Comparison of ENCODE assay signal across 11 cellular contexts in the genomic region with DNA sequence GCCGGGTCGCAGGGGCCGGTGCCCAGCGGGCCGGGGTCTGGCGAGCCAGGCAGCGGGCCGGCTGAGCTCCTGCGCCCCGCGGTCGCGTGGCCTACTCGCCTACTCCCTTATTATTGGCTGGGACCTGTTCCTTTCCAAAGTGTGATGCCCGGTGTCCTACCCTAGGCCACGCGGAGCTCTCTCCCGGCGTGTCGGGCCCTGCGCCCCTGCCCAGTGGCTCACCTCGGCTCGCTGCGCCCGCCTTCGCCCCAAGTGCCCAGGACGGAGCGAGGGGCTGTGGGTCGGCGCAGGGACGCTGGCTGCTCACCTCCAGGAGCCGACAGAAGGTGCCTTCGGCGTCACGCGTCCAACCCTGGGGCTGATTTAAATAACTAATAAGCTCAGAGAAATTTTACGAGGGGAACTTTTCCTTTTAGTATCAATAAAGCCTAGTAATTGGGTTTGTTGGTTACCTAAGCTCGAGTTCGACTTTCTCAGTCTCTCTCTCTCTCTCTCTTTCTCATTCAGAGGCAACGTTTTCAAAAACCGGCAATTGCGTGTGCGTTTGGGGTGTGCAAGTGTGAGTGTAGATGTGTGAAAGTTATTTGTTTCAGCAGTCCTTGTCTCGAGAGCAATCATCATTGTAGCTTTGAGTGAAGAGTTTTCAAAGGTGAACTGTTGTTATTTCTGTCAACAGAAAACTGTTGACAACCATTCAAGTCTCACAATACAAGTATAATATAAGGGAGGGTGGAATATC. TPM values are rescaled to one million over a fixed set of nuclear protein-coding genes. Genes with fewer than 3 reads are reported as not detected.
DNase-seq lines count a peak whose midpoint lies in the region; ATAC-seq lines count a peak whose summit lies in the region.
"Had no signal": no experiment of that assay in that cellular context is flagged by ENCODE, and none has a peak within 500 bp of the region (broad histone marks: within the 10 kb centered on the region; RNA-seq: fewer than 3 reads in every experiment).

No MANE protein-coding gene starts in this region.

- peaks cover 34% of the 10 kb centered on the region for H3K4me1 Mint-ChIP-seq in activated T-cell treated with anti-CD3 and anti-CD28 coated beads, Interleukin-2, amount 50 U/mL, for 24 hours (ENCODE audit: low read depth)
- H3K4me1 Mint-ChIP-seq in activated T-cell treated with anti-CD3 and anti-CD28 coated beads, Interleukin-2, amount 50 U/mL, for 4 hours (ENCODE audit: low read depth) = peaks cover 15% of the 10 kb centered on the region

- no peaks in the 10 kb centered on the region for H3K36me3 Mint-ChIP-seq in activated T-cell treated with anti-CD3 and anti-CD28 coated beads, Interleukin-2, amount 50 U/mL, for 24 hours (ENCODE audit: low read depth)
- H3K36me3 Mint-ChIP-seq in activated T-cell treated with anti-CD3 and anti-CD28 coated beads, Interleukin-2, amount 50 U/mL, for 4 hours (ENCODE audit: insufficient read depth) = no peaks in the 10 kb centered on the region

- no peak overlapping the region for H3K9ac ChIP-seq in subcutaneous abdominal adipose tissue (ENCODE audit: low read length in 5 of 5)

- no peak for DNase-seq in activated T-cell treated with anti-CD3 and anti-CD28 coated beads, Interleukin-2, amount 50 U/mL, for 24 hours
- no peak for DNase-seq in activated T-cell treated with anti-CD3 and anti-CD28 coated beads, Interleukin-2, amount 50 U/mL, for 4 hours
- peak; percentile 34 for DNase-seq in left kidney (ENCODE audit: low read depth, low spot score)
- DNase-seq in SIG-M5 treated with dmso at 0.1 percent for 504 hours (lab: John Stamatoyannopoulos, UW; ENCODE audit: unreplicated experiment) = no peak
- DNase-seq in COLO668 (lab: John Stamatoyannopoulos, UW; ENCODE audit: unreplicated experiment) = no peak
- no peak for DNase-seq in NCI-H526 (lab: John Stamatoyannopoulos, UW)
- DNase-seq: NCI-H1694 treated with DMSO at 0.1 percent for 48 hours; stimulated activated naive CD4-positive, alpha-beta T cell treated with Interleukin-2 at 50 U/mL for 16 hours; T1000 had no signal

- peak overlapping the region in 4 of 5 donors; percentile 61 to 77 (median 69) for H3K4me3 ChIP-seq in subcutaneous abdominal adipose tissue (ENCODE audit: low read depth in 1 of 5, low read length in 5 of 5)

- H3K4me3 Mint-ChIP-seq in activated T-cell treated with anti-CD3 and anti-CD28 coated beads, Interleukin-2, amount 50 U/mL, for 24 hours = peak overlapping the region; percentile 13
- H3K4me3 Mint-ChIP-seq in activated T-cell treated with anti-CD3 and anti-CD28 coated beads, Interleukin-2, amount 50 U/mL, for 4 hours = no peak overlapping the region

- H3K27ac ChIP-seq in angular gyrus (ENCODE audit: low read depth, low read length) (peak overlapping the region; percentile 50), subcutaneous abdominal adipose tissue (ENCODE audit: low read depth, low read length) (no peak overlapping the region)

- no peaks in the 10 kb centered on the region for H3K9me3 Mint-ChIP-seq in activated T-cell treated with anti-CD3 and anti-CD28 coated beads, Interleukin-2, amount 50 U/mL, for 24 hours
- H3K9me3 Mint-ChIP-seq in activated T-cell treated with anti-CD3 and anti-CD28 coated beads, Interleukin-2, amount 50 U/mL, for 4 hours = peaks cover 16% of the 10 kb centered on the region

- H3K9me3 ChIP-seq in subcutaneous abdominal adipose tissue (ENCODE audit: control insufficient read depth in 5 of 5, low read length in 5 of 5) = no peaks in the 10 kb centered on the region

- peaks cover 53 to 84% (median 77%) of the 10 kb centered on the region in 5 donors for H3K27me3 ChIP-seq in subcutaneous abdominal adipose tissue (ENCODE audit: control insufficient read depth in 5 of 5, insufficient read depth in 4 of 5, low read length in 5 of 5)

- H3K27me3 Mint-ChIP-seq in activated T-cell treated with anti-CD3 and anti-CD28 coated beads, Interleukin-2, amount 50 U/mL, for 24 hours = peaks cover 94% of the 10 kb centered on the region
- peaks cover 91% of the 10 kb centered on the region for H3K27me3 Mint-ChIP-seq in activated T-cell treated with anti-CD3 and anti-CD28 coated beads, Interleukin-2, amount 50 U/mL, for 4 hours (ENCODE audit: low read depth)

- no peaks in the 10 kb centered on the region for H3K36me3 ChIP-seq in subcutaneous abdominal adipose tissue (ENCODE audit: control insufficient read depth in 5 of 5, insufficient read depth in 5 of 5, low read length in 5 of 5)

- ATAC-seq in activated T-cell treated with anti-CD3 and anti-CD28 coated beads, Interleukin-2, amount 50 U/mL, for 4 hours = no peak

- peak overlapping the region; percentile 34 for H3K27ac Mint-ChIP-seq in activated T-cell treated with anti-CD3 and anti-CD28 coated beads, Interleukin-2, amount 50 U/mL, for 24 hours

- peaks cover 0 to 48% (median 44%) of the 10 kb centered on the region in 5 donors for H3K4me1 ChIP-seq in subcutaneous abdominal adipose tissue (ENCODE audit: control insufficient read depth in 5 of 5, insufficient read depth in 5 of 5, low read length in 5 of 5)

RNA-seq across cellular contexts. Expression of a gene that starts 7.0 kb away (rescaled TPM):
- under 1 TPM; 0.14 to 0.30 (median 0.18) TPM for total RNA-seq in activated T-cell treated with anti-CD3 and anti-CD28 coated beads, Interleukin-2, amount 50 U/mL, for 4 hours
